15 cellular contexts compared by ENCODE assay signal in the genomic region with DNA sequence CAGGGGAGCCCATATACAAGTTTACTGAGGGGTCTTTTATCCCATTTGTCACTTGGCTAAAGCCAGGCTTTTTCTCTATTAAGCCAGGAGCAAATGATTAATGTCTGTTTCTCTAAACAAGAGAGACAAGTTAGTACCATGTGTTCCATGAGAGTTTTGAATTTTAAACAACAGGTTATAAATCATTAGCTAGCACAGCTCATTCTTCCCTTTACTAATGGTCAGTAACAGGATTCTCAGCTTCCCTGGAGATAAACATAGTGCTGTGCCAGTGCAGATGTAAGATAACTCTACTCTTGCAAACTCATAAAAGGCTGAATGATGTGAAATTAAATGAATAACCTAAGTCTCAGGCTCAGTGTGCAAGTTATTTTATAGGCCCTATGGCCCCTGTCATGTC.
"Had no signal": no experiment of that assay in that cellular context is flagged by ENCODE, and none has a peak within 500 bp of the region (broad histone marks: within the 10 kb centered on the region; RNA-seq: fewer than 3 reads in every experiment).

No MANE protein-coding gene starts in this region.

- DNase-seq: activated B cell treated with CpG ODN at 0.5 μM for 24 hours; activated CD4-positive, alpha-beta T cell treated with anti-CD3 and anti-CD28 coated beads for 48 hours; activated CD8-positive, alpha-beta memory T cell treated with anti-CD3 and anti-CD28 coated beads, Interleukin-2, amount 50 U/mL, for 4 hours; activated CD8-positive, alpha-beta T cell treated with anti-CD3 and anti-CD28 coated beads, Interleukin-2, amount 10 ng/mL, durations not matched to agents 7 days and 5 days; activated gamma-delta T cell; activated T-cell treated with anti-CD3 and anti-CD28 coated beads, Interleukin-2, amount 50 U/mL, for 48 hours; brain microvascular endothelial cell; effector CD8-positive, alpha-beta T cell; nephron progenitor cell; occipital lobe; stimulated activated CD4-positive, alpha-beta T cell treated with anti-CD3 and anti-CD28 coated beads, Interleukin-2, amount 100 ng/mL, for 24 hours; T-helper 2 cell had no signal

- ATAC-seq: activated CD8-positive, alpha-beta T cell treated with anti-CD3 and anti-CD28 coated beads, Interleukin-2, amount 10 ng/mL, durations not matched to agents 7 days and 5 days; stimulated activated memory B cell treated with anti-CD40 and anti-IgM and Interleukin-4, amounts not matched to agents 10 μg/mL and 1 μg/mL and 100 μg/mL, for 72 hours had no signal

- H3K36me3 ChIP-seq: brain microvascular endothelial cell had no signal

- H3K4me1 Mint-ChIP-seq: activated B cell treated with CpG ODN at 0.5 μM for 24 hours; central memory CD8-positive, alpha-beta T cell; nephron progenitor cell; stimulated activated memory B cell treated with anti-CD40 and anti-IgM and Interleukin-4, amounts not matched to agents 10 μg/mL and 1 μg/mL and 100 μg/mL, for 72 hours had no signal

- H3K4me3 Mint-ChIP-seq: activated B cell treated with CpG ODN at 0.5 μM for 24 hours; activated CD8-positive, alpha-beta T cell treated with anti-CD3 and anti-CD28 coated beads, Interleukin-2, amount 10 ng/mL, durations not matched to agents 7 days and 5 days; activated naive CD8-positive, alpha-beta T cell; central memory CD8-positive, alpha-beta T cell; nephron progenitor cell; stimulated activated memory B cell treated with anti-CD40 and anti-IgM and Interleukin-4, amounts not matched to agents 10 μg/mL and 1 μg/mL and 100 μg/mL, for 72 hours had no signal

- H3K27me3 ChIP-seq: brain microvascular endothelial cell had no signal

- H3K27ac Mint-ChIP-seq: activated B cell treated with CpG ODN at 0.5 μM for 24 hours; activated CD8-positive, alpha-beta T cell treated with anti-CD3 and anti-CD28 coated beads, Interleukin-2, amount 10 ng/mL, durations not matched to agents 7 days and 5 days; activated naive CD8-positive, alpha-beta T cell; nephron progenitor cell; stimulated activated memory B cell treated with anti-CD40 and anti-IgM and Interleukin-4, amounts not matched to agents 10 μg/mL and 1 μg/mL and 100 μg/mL, for 72 hours had no signal

- H3K9me3 Mint-ChIP-seq: nephron progenitor cell had no signal

- H3K27me3 Mint-ChIP-seq: activated B cell treated with CpG ODN at 0.5 μM for 24 hours; activated naive CD8-positive, alpha-beta T cell; central memory CD8-positive, alpha-beta T cell; stimulated activated memory B cell treated with anti-CD40 and anti-IgM and Interleukin-4, amounts not matched to agents 10 μg/mL and 1 μg/mL and 100 μg/mL, for 72 hours had no signal

- H3K27ac ChIP-seq: brain microvascular endothelial cell had no signal

- H3K36me3 Mint-ChIP-seq: activated naive CD8-positive, alpha-beta T cell; stimulated activated memory B cell treated with anti-CD40 and anti-IgM and Interleukin-4, amounts not matched to agents 10 μg/mL and 1 μg/mL and 100 μg/mL, for 72 hours had no signal
